ENCODE assay signal across 14 cellular contexts in the genomic region with DNA sequence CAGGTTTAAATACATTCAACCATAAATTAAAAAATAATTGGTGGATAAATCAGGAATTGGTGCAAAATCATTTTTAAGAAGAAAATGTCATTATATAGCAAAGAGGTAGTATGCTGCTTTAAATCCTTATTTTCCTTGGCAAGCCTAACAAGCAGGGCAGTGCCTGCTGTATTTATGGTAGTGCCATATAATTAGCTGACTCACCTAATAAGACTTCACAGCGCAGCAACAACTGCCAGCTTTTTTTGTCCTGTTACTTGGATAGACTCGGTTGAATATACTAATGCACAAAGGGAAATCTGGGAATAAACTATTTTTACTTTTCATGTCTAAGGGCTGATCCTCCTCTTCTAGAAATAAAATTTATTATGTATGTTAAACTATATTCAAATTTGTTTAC.
DNase-seq lines count a peak whose midpoint lies in the region; TF ChIP-seq lines count a peak whose summit lies in the region.
"Had no signal": no experiment of that assay in that cellular context is flagged by ENCODE, and none has a peak within 500 bp of the region (broad histone marks: within the 10 kb centered on the region; RNA-seq: fewer than 3 reads in every experiment).

No MANE protein-coding gene starts in this region.

- no peaks in the 10 kb centered on the region for H3K9me2 ChIP-seq in PC-9 (ENCODE audit: insufficient read depth)

- no peak overlapping the region for H3K27ac ChIP-seq in ovary
- no peak overlapping the region for H3K27ac ChIP-seq in PC-9
- H3K27ac ChIP-seq: body of pancreas, lower lobe of right lung, prostate gland had no signal

- H3K9me3 ChIP-seq in MG63, result peaks cover 1% of the 10 kb centered on the region; the same call in 1 of the 2 replicates
- no peaks in the 10 kb centered on the region for H3K9me3 ChIP-seq in ovary
- H3K9me3 ChIP-seq in PC-9 (ENCODE audit: insufficient read depth, low read depth), result no peaks in the 10 kb centered on the region
- H3K9me3 ChIP-seq: body of pancreas, lower lobe of right lung, prostate gland had no signal

- 66 to 92% (median 74%) methylated on average over 2 of the region's 2 CpGs for WGBS in ovary, 3 donors

- H3K79me2 ChIP-seq in PC-9 (ENCODE audit: low read depth), result no peaks in the 10 kb centered on the region

- POLR2A ChIA-PET in PC-9 (lab: Charles Lee; ENCODE audit: unreplicated experiment), result interaction anchor here (0.5 to 0.6 kb wide), 2 partner anchors 14 to 238 kb away, joined by 3 to 4 read pairs; no protein-coding TSS in a partner anchor

- no peak overlapping the region for H3K4me2 ChIP-seq in PC-9

- TF ChIP-seq CTCF in astrocyte of the cerebellum (IDR thresholded peaks at IDR 0.05; ENCODE audit: low read depth, low read length, missing control alignments) (no peak), ovary (IDR thresholded peaks at IDR 0.05) (no peak), PC-9 (conservative IDR thresholded peaks at IDR 0.05) (no peak)

- H3F3A ChIP-seq in PC-9 (ENCODE audit: insufficient read depth, low read depth), result no peaks in the 10 kb centered on the region

- TF ChIP-seq EP300 in ovary (IDR thresholded peaks at IDR 0.05), result no peak

- no peaks in the 10 kb centered on the region for H3K4me1 ChIP-seq in ovary (ENCODE audit: insufficient read depth)
- no peaks in the 10 kb centered on the region for H3K4me1 ChIP-seq in PC-9 (replicated peaks; ENCODE audit: insufficient read depth)
- H3K4me1 ChIP-seq: body of pancreas, lower lobe of right lung, prostate gland had no signal

- CTCF ChIA-PET in PC-9 (lab: Charles Lee), result no interaction called here

- H4K20me1 ChIP-seq in PC-9 (ENCODE audit: insufficient read depth), result no peaks in the 10 kb centered on the region

- H3K27me3 ChIP-seq in MG63 (no peaks in the 10 kb centered on the region), ovary (no peaks in the 10 kb centered on the region), PC-9 (ENCODE audit: insufficient read depth, low read depth) (no peaks in the 10 kb centered on the region)
- H3K27me3 ChIP-seq: body of pancreas had no signal

- no peak overlapping the region for H3K4me3 ChIP-seq in MG63
- no peak overlapping the region for H3K4me3 ChIP-seq in astrocyte of the cerebellum (ENCODE audit: low read depth, low read length)
- H3K4me3 ChIP-seq in ovary, result no peak overlapping the region
- no peak overlapping the region for H3K4me3 ChIP-seq in PC-9
- H3K4me3 ChIP-seq: body of pancreas, GM12878, lower lobe of right lung, prostate gland had no signal

- DNase-seq in EH (ENCODE audit: low read depth) (peak; percentile 71), MG63 (peak; percentile 61), astrocyte of the cerebellum (ENCODE audit: low read depth) (peak; percentile 28), kidney tubule cell (ENCODE audit: low spot score) (peak; percentile 17), T-helper 1 cell (no peak), DMS153 treated with DMSO at 0.1 percent for 48 hours (lab: John Stamatoyannopoulos, UW; ENCODE audit: unreplicated experiment) (no peak), ovary (no peak), PC-9 (no peak)
- DNase-seq: body of pancreas; CD8-positive, alpha-beta T cell; lower lobe of right lung; NCI-H1092 treated with DMSO at 0.1 percent for 48 hours had no signal

- BruUV-seq in PC-9 (replicated peaks; lab: Mats Ljungman, UMichigan), result no TSS peak

- H3K36me3 ChIP-seq in MG63 (no peaks in the 10 kb centered on the region), ovary (no peaks in the 10 kb centered on the region), PC-9 (ENCODE audit: low read depth) (no peaks in the 10 kb centered on the region)
- H3K36me3 ChIP-seq: lower lobe of right lung, prostate gland had no signal

- no peak overlapping the region for H2AFZ ChIP-seq in PC-9

- in situ Hi-C loops in astrocyte of the cerebellum (cut with HindIII; ENCODE audit: low sequenced_read_pairs), result no loop called here

- intact Hi-C loops in ovary (cut with DNase I), result no loop called here
- intact Hi-C loops in PC-9 (cut with micrococcal nuclease; ENCODE audit: unreplicated experiment), result no loop called here

- no peak for TF ChIP-seq POLR2A in ovary (IDR thresholded peaks at IDR 0.05)

Comparison
In these comparisons a context has a peak if more than half of its experiments do, and no peak if none do; other contexts are left out.
1. DNase-seq: peak in EH (single experiment), MG63 (single experiment), astrocyte of the cerebellum (single experiment) and kidney tubule cell (single experiment); none in T-helper 1 cell (0 of 5), DMS153 treated with DMSO at 0.1 percent for 48 hours (single experiment), ovary (0 of 5) and PC-9 (0 of 2).